26 cellular contexts compared by ENCODE assay signal in genomic region chr15:81418427-81418826, GRCh38. TPM values are rescaled to one million over a fixed set of nuclear protein-coding genes. Genes with fewer than 3 reads are reported as not detected.
"Had no signal": no experiment of that assay in that cellular context is flagged by ENCODE, and none has a peak within 500 bp of the region (broad histone marks: within the 10 kb centered on the region; RNA-seq: fewer than 3 reads in every experiment).

No MANE protein-coding gene starts in this region.

- H3K36me3 ChIP-seq: brain microvascular endothelial cell, cardiac muscle cell had no signal

- DNase-seq: activated B cell treated with CpG ODN at 0.5 μM for 24 hours; activated CD4-positive, alpha-beta memory T cell treated with anti-CD3 and anti-CD28 coated beads for 36 hours; activated CD4-positive, alpha-beta T cell treated with anti-CD3 and anti-CD28 coated beads for 1 hour; activated CD4-positive, alpha-beta T cell treated with anti-CD3 and anti-CD28 coated beads, Interleukin-2, amount 10 ng/mL, durations not matched to agents 7 days and 5 days; activated CD8-positive, alpha-beta memory T cell treated with anti-CD3 and anti-CD28 coated beads, Interleukin-2, amount 50 U/mL, for 4 hours; activated gamma-delta T cell treated with Interleukin-2 at 50 U/mL for 16 hours; activated naive CD4-positive, alpha-beta T cell treated with anti-CD3 and anti-CD28 coated beads, Interleukin-2, amount 10 ng/mL, durations not matched to agents 7 days and 5 days; activated naive CD8-positive, alpha-beta T cell treated with anti-CD3 and anti-CD28 coated beads for 36 hours; activated T-cell treated with anti-CD3 and anti-CD28 coated beads, Interleukin-2, amount 50 U/mL, for 72 hours; brain microvascular endothelial cell; Karpas-422; MM.1S; NCI-H1105; NCI-H1436; NCI-H1694 treated with DMSO at 0.1 percent for 48 hours; NCI-H2029 treated with DMSO at 0.1 percent for 48 hours; NCI-H345; NCI-H510A; NCI-H69; NK-92 treated with Interleukin-12 subunit alpha and Interleukin-12 subunit beta, amount 100 ng/mL, for 24 hours; SHP77 had no signal

- ATAC-seq: activated T-cell treated with anti-CD3 and anti-CD28 coated beads, Interleukin-2, amount 50 U/mL, for 72 hours had no signal

- H3K4me1 Mint-ChIP-seq: activated B cell treated with CpG ODN at 0.5 μM for 24 hours had no signal

- H3K27ac Mint-ChIP-seq: activated B cell treated with CpG ODN at 0.5 μM for 24 hours; activated CD4-positive, alpha-beta memory T cell treated with anti-CD3 and anti-CD28 coated beads for 36 hours; activated CD4-positive, alpha-beta T cell treated with anti-CD3 and anti-CD28 coated beads, Interleukin-2, amount 10 ng/mL, durations not matched to agents 7 days and 5 days; activated naive CD4-positive, alpha-beta T cell treated with anti-CD3 and anti-CD28 coated beads, Interleukin-2, amount 10 ng/mL, durations not matched to agents 7 days and 5 days; activated naive CD8-positive, alpha-beta T cell treated with anti-CD3 and anti-CD28 coated beads for 36 hours; activated T-cell treated with anti-CD3 and anti-CD28 coated beads, Interleukin-2, amount 50 U/mL, for 72 hours; activated T-helper 2 cell treated with anti-CD3 and anti-CD28 coated beads, Interferon-gamma antibody, Interleukin-2, Interleukin-4, amounts not matched to agents 10 μg/mL and 5 μg/mL and 100 μg/mL, durations not matched to agents 14 hours and 24 hours and 36 hours; T-helper 1 cell treated with Interleukin-12 subunit alpha and Interleukin-12 subunit beta and Interleukin-4 antibody, amounts not matched to agents 30 μg/mL and 1 μg/mL, for 36 hours had no signal

- H3K4me3 ChIP-seq: cardiac muscle cell had no signal

- H3K4me3 Mint-ChIP-seq: activated B cell treated with CpG ODN at 0.5 μM for 24 hours; activated CD4-positive, alpha-beta memory T cell treated with anti-CD3 and anti-CD28 coated beads for 36 hours; activated CD4-positive, alpha-beta T cell treated with anti-CD3 and anti-CD28 coated beads, Interleukin-2, amount 10 ng/mL, durations not matched to agents 7 days and 5 days; activated naive CD4-positive, alpha-beta T cell treated with anti-CD3 and anti-CD28 coated beads, Interleukin-2, amount 10 ng/mL, durations not matched to agents 7 days and 5 days; activated naive CD8-positive, alpha-beta T cell treated with anti-CD3 and anti-CD28 coated beads for 36 hours; activated T-cell treated with anti-CD3 and anti-CD28 coated beads, Interleukin-2, amount 50 U/mL, for 72 hours; T-helper 1 cell treated with Interleukin-12 subunit alpha and Interleukin-12 subunit beta and Interleukin-4 antibody, amounts not matched to agents 30 μg/mL and 1 μg/mL, for 36 hours had no signal

- H3K27me3 ChIP-seq: brain microvascular endothelial cell, cardiac muscle cell had no signal

- H3K9me3 Mint-ChIP-seq: activated B cell treated with CpG ODN at 0.5 μM for 24 hours; activated CD4-positive, alpha-beta memory T cell treated with anti-CD3 and anti-CD28 coated beads for 36 hours; activated naive CD4-positive, alpha-beta T cell treated with anti-CD3 and anti-CD28 coated beads, Interleukin-2, amount 10 ng/mL, durations not matched to agents 7 days and 5 days; activated naive CD8-positive, alpha-beta T cell treated with anti-CD3 and anti-CD28 coated beads for 36 hours; activated T-cell treated with anti-CD3 and anti-CD28 coated beads, Interleukin-2, amount 50 U/mL, for 72 hours; activated T-helper 2 cell treated with anti-CD3 and anti-CD28 coated beads, Interferon-gamma antibody, Interleukin-2, Interleukin-4, amounts not matched to agents 10 μg/mL and 5 μg/mL and 100 μg/mL, durations not matched to agents 14 hours and 24 hours and 36 hours; T-helper 1 cell treated with Interleukin-12 subunit alpha and Interleukin-12 subunit beta and Interleukin-4 antibody, amounts not matched to agents 30 μg/mL and 1 μg/mL, for 36 hours had no signal

- H3K27me3 Mint-ChIP-seq: activated CD4-positive, alpha-beta T cell treated with anti-CD3 and anti-CD28 coated beads, Interleukin-2, amount 10 ng/mL, durations not matched to agents 7 days and 5 days had no signal

- H3K27ac ChIP-seq: brain microvascular endothelial cell, cardiac muscle cell had no signal

- H3K36me3 Mint-ChIP-seq: activated CD4-positive, alpha-beta memory T cell treated with anti-CD3 and anti-CD28 coated beads for 36 hours; activated naive CD4-positive, alpha-beta T cell treated with anti-CD3 and anti-CD28 coated beads, Interleukin-2, amount 10 ng/mL, durations not matched to agents 7 days and 5 days; activated naive CD8-positive, alpha-beta T cell treated with anti-CD3 and anti-CD28 coated beads for 36 hours had no signal

- FAIRE-seq: RCC 7860 had no signal

RNA-seq across cellular contexts. Expression of gene TMC3, which starts 44.4 kb away (rescaled TPM):
- total RNA-seq: activated B cell treated with CpG ODN at 0.5 μM for 24 hours; activated CD4-positive, alpha-beta memory T cell treated with anti-CD3 and anti-CD28 coated beads for 36 hours; activated CD4-positive, alpha-beta T cell treated with anti-CD3 and anti-CD28 coated beads, Interleukin-2, amount 10 ng/mL, durations not matched to agents 7 days and 5 days; activated naive CD8-positive, alpha-beta T cell treated with anti-CD3 and anti-CD28 coated beads for 36 hours; activated T-cell treated with anti-CD3 and anti-CD28 coated beads, Interleukin-2, amount 50 U/mL, for 72 hours; activated T-helper 2 cell treated with anti-CD3 and anti-CD28 coated beads, Interferon-gamma antibody, Interleukin-2, Interleukin-4, amounts not matched to agents 10 μg/mL and 5 μg/mL and 100 μg/mL, durations not matched to agents 14 hours and 24 hours and 36 hours; SK-MEL-5 had no signal
